Comparison of ENCODE assay signal across 17 cellular contexts in genomic region chr2:207925601-207926000, GRCh38.
DNase-seq lines count a peak whose midpoint lies in the region; ATAC-seq lines count a peak whose summit lies in the region.
"Had no signal": no experiment of that assay in that cellular context is flagged by ENCODE, and none has a peak within 500 bp of the region (broad histone marks: within the 10 kb centered on the region; RNA-seq: fewer than 3 reads in every experiment).

No MANE protein-coding gene starts in this region.

- CTCF ChIA-PET in activated CD4-positive, alpha-beta T cell treated with anti-CD3 and anti-CD28 coated beads, Interleukin-2, amount 10 ng/mL, durations not matched to agents 7 days and 5 days (lab: Charles Lee), result interaction anchor here (1.5 kb wide), 1 partner anchor 13 kb away, joined by 3 read pairs; no protein-coding TSS in a partner anchor

- H3K4me1 ChIP-seq in muscle layer of colon (ENCODE audit: insufficient read depth, low read length) (peaks cover 30% of the 10 kb centered on the region), subcutaneous abdominal adipose tissue (ENCODE audit: control insufficient read depth in 5 of 5, insufficient read depth in 5 of 5, low read length in 5 of 5) (peaks cover 1 to 17% (median 12%) of the 10 kb centered on the region in 5 donors)

- H3K9ac ChIP-seq in muscle layer of colon (ENCODE audit: low read length) (no peak overlapping the region), subcutaneous abdominal adipose tissue (ENCODE audit: low read length in 5 of 5) (no peak overlapping the region)

- peaks cover 6% of the 10 kb centered on the region for H3K4me1 Mint-ChIP-seq in activated CD4-positive, alpha-beta T cell treated with anti-CD3 and anti-CD28 coated beads, Interleukin-2, amount 10 ng/mL, durations not matched to agents 7 days and 5 days
- H3K4me1 Mint-ChIP-seq: IgD-negative memory B cell had no signal

- POLR2A ChIA-PET in activated CD4-positive, alpha-beta T cell treated with anti-CD3 and anti-CD28 coated beads, Interleukin-2, amount 10 ng/mL, durations not matched to agents 7 days and 5 days (lab: Charles Lee), result no interaction called here

- H3K27ac ChIP-seq in muscle layer of colon (ENCODE audit: low read depth, low read length) (peak overlapping the region; percentile 84), subcutaneous abdominal adipose tissue (ENCODE audit: low read depth, low read length) (peak overlapping the region; percentile 12)

- in situ Hi-C loops in ACHN (cut with HindIII; ENCODE audit: low pct_ligation_motif_present, low pct_unique_long_range_greater_than_20kb, low sequenced_read_pairs), result no loop called here

- H3K36me3 Mint-ChIP-seq in activated CD4-positive, alpha-beta T cell treated with anti-CD3 and anti-CD28 coated beads, Interleukin-2, amount 10 ng/mL, durations not matched to agents 7 days and 5 days (ENCODE audit: low read depth), result no peaks in the 10 kb centered on the region

- no peaks in the 10 kb centered on the region for H3K9me3 ChIP-seq in muscle layer of colon (ENCODE audit: low read length)
- no peaks in the 10 kb centered on the region for H3K9me3 ChIP-seq in subcutaneous abdominal adipose tissue (ENCODE audit: control insufficient read depth in 5 of 5, low read length in 5 of 5)
- H3K9me3 ChIP-seq: BLaER1 treated with 17β-estradiol and CSF1 and Interleukin-3, amounts not matched to agents 10 nM and 100 nM; ovary had no signal

- H3K27me3 ChIP-seq in muscle layer of colon (ENCODE audit: control insufficient read depth in 1 of 2, insufficient read depth in 2 of 2, low read length in 2 of 2), result no peaks in the 10 kb centered on the region
- H3K27me3 ChIP-seq in subcutaneous abdominal adipose tissue (ENCODE audit: control insufficient read depth in 5 of 5, insufficient read depth in 4 of 5, low read length in 5 of 5), result no peaks in the 10 kb centered on the region
- H3K27me3 ChIP-seq: BLaER1 treated with 17β-estradiol and CSF1 and Interleukin-3, amounts not matched to agents 10 nM and 100 nM; ovary had no signal

- H3K4me3 Mint-ChIP-seq in activated CD4-positive, alpha-beta T cell treated with anti-CD3 and anti-CD28 coated beads, Interleukin-2, amount 10 ng/mL, durations not matched to agents 7 days and 5 days, result no peak overlapping the region
- H3K4me3 Mint-ChIP-seq: activated naive CD8-positive, alpha-beta T cell treated with anti-CD3 and anti-CD28 coated beads, Interleukin-2, amount 10 ng/mL, durations not matched to agents 7 days and 5 days; IgD-negative memory B cell had no signal

- H3K4me3 ChIP-seq in muscle layer of colon (ENCODE audit: low read depth in 1 of 2, low read length in 2 of 2) (no peak overlapping the region), subcutaneous abdominal adipose tissue (ENCODE audit: low read depth in 1 of 5, low read length in 5 of 5) (no peak overlapping the region)
- H3K4me3 ChIP-seq: BLaER1 treated with 17β-estradiol and CSF1 and Interleukin-3, amounts not matched to agents 10 nM and 100 nM; ovary had no signal

- H3K27ac Mint-ChIP-seq in activated CD4-positive, alpha-beta T cell treated with anti-CD3 and anti-CD28 coated beads, Interleukin-2, amount 10 ng/mL, durations not matched to agents 7 days and 5 days, result peak overlapping the region; percentile 62
- H3K27ac Mint-ChIP-seq: activated naive CD8-positive, alpha-beta T cell treated with anti-CD3 and anti-CD28 coated beads, Interleukin-2, amount 10 ng/mL, durations not matched to agents 7 days and 5 days; IgD-negative memory B cell had no signal

- H3K9me3 Mint-ChIP-seq in activated CD4-positive, alpha-beta T cell treated with anti-CD3 and anti-CD28 coated beads, Interleukin-2, amount 10 ng/mL, durations not matched to agents 7 days and 5 days, result no peaks in the 10 kb centered on the region
- H3K9me3 Mint-ChIP-seq: activated naive CD8-positive, alpha-beta T cell treated with anti-CD3 and anti-CD28 coated beads, Interleukin-2, amount 10 ng/mL, durations not matched to agents 7 days and 5 days; IgD-negative memory B cell had no signal

- H3K27me3 Mint-ChIP-seq in activated CD4-positive, alpha-beta T cell treated with anti-CD3 and anti-CD28 coated beads, Interleukin-2, amount 10 ng/mL, durations not matched to agents 7 days and 5 days, result no peaks in the 10 kb centered on the region
- H3K27me3 Mint-ChIP-seq: activated naive CD8-positive, alpha-beta T cell treated with anti-CD3 and anti-CD28 coated beads, Interleukin-2, amount 10 ng/mL, durations not matched to agents 7 days and 5 days; IgD-negative memory B cell had no signal

- no peak for ATAC-seq in GM18867 (IDR thresholded peaks at IDR 0.05; ENCODE audit: unreplicated experiment)

- H3K36me3 ChIP-seq in muscle layer of colon (ENCODE audit: insufficient read depth, low read length) (no peaks in the 10 kb centered on the region), subcutaneous abdominal adipose tissue (ENCODE audit: control insufficient read depth in 5 of 5, insufficient read depth in 5 of 5, low read length in 5 of 5) (peaks cover 3 to 15% (median 8%) of the 10 kb centered on the region in 5 donors)
- H3K36me3 ChIP-seq: ovary had no signal

- no peak for DNase-seq in activated CD4-positive, alpha-beta T cell treated with anti-CD3 and anti-CD28 coated beads, Interleukin-2, amount 10 ng/mL, durations not matched to agents 7 days and 5 days
- no peak for DNase-seq in activated CD4-positive, alpha-beta T cell treated with anti-CD3 and anti-CD28 coated beads, Interleukin-2, amount 50 U/mL, for 1 hour
- peak; percentile 27 for DNase-seq in central memory CD4-positive, alpha-beta T cell
- no peak for DNase-seq in activated CD8-positive, alpha-beta memory T cell treated with anti-CD3 and anti-CD28 coated beads, Interleukin-2, amount 50 U/mL, for 48 hours
- DNase-seq in ACHN, result no peak
- DNase-seq: activated CD4-positive, CD25-positive, alpha-beta regulatory T cell; activated naive CD8-positive, alpha-beta T cell treated with anti-CD3 and anti-CD28 coated beads, Interleukin-2, amount 10 ng/mL, durations not matched to agents 7 days and 5 days; effector CD4-positive, alpha-beta T cell; H7; midbrain; NCI-H2081 had no signal
